In the genomic region with DNA sequence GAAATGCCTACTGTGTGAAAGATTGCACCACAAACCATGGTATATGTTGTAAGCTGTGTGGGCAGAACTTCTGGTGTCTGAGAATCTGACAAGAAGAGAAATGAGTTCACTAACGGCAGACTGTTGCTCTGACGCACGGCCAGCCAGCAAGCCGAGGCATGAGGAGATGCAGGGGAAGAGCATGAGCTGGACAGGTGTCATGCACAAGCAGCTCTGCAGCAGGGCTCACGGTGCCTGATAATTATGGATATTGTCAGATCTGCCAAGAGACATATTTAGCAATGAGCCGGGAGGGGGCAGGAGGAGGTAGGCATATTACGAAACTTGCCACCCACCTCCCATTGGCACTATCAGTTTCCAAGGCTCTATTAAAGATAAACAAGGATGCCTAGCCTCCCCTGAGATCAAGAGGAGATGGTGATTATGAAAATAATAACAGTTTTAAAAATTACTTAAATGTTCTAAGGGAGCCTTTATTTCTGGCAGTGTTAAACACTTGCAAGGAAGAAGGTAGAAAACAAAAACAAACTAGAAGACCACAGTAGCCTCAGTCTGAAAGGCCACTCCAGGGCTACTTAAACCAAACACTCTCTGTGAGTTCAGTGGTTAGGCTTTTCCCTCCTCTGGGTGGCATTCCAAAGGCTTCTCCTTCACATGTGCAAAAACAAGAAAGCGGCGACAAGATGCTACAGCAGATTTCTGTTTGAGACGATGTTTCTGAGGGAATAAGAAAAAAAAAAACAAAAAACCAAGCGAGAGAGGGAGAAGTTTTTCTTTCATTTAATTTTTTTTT, we compare ENCODE assay signal across 12 cellular contexts.
DNase-seq lines count a peak whose midpoint lies in the region; ATAC-seq, FAIRE-seq and TF ChIP-seq lines count a peak whose summit lies in the region.
"Had no signal": no experiment of that assay in that cellular context is flagged by ENCODE, and none has a peak within 500 bp of the region (broad histone marks: within the 10 kb centered on the region; RNA-seq: fewer than 3 reads in every experiment).

No MANE protein-coding gene starts in this region.

- H2BK5ac ChIP-seq in IMR-90 (ENCODE audit: low read depth, low read length, poor library complexity, severe bottlenecking) = no peak overlapping the region
- no peak overlapping the region for H2BK5ac ChIP-seq in H1 (ENCODE audit: low read depth, low read length)

- peaks cover 11% of the 10 kb centered on the region for H3K4me1 ChIP-seq in IMR-90 (ENCODE audit: control insufficient read depth, insufficient read depth, low read length)
- H3K4me1 ChIP-seq in H1 (replicated peaks in 1 of 4; ENCODE audit: control insufficient read depth in 3 of 4, insufficient read depth in 4 of 4, low read length in 3 of 4) = peaks cover 0 to 5% (median 0%) of the 10 kb centered on the region in 4 experiments; a peak in 2 of 7 replicates
- peaks cover 35% of the 10 kb centered on the region for H3K4me1 ChIP-seq in osteoblast (ENCODE audit: insufficient read depth, low read length)
- H3K4me1 ChIP-seq in thyroid gland = peaks cover 0 to 4% of the 10 kb centered on the region in 2 donors
- H3K4me1 ChIP-seq: pancreas had no signal

- CTCF ChIA-PET in IMR-90 (lab: Yijun Ruan, JAX) = no interaction called here
- CTCF ChIA-PET in H1 (lab: Charles Lee; ENCODE audit: partially characterized antibody) = interaction anchor here (1.1 kb wide), 1 partner anchor 9 kb away, joined by 3 read pairs; no protein-coding TSS in a partner anchor

- H3K4ac ChIP-seq in IMR-90 (ENCODE audit: low read depth, low read length) = peak overlapping the region; percentile 19; the same call in 1 of the 2 replicates
- no peak overlapping the region for H3K4ac ChIP-seq in H1 (replicated peaks; ENCODE audit: insufficient read length, low read depth, low read length)

- DNase-seq in IMR-90 (peak; percentile 61), NCI-H2196 treated with DMSO at 0.1 percent for 48 hours (lab: John Stamatoyannopoulos, UW; ENCODE audit: unreplicated experiment) (peak; percentile 58), H1 (ENCODE audit: low read depth in 1 of 2, low spot score in 2 of 2) (no peak), osteoblast (ENCODE audit: insufficient read length, low spot score, missing footprints) (no peak), HFFc6 (no peak), thyroid gland (no peak)
- DNase-seq: kidney; pancreas; Right ventricle myocardium superior; stimulated activated naive CD4-positive, alpha-beta T cell had no signal

- no peaks in the 10 kb centered on the region; the same call in 1 of the 2 replicates for H3K9me3 Mint-ChIP-seq in HFFc6

- peaks cover 15% of the 10 kb centered on the region for H3K36me3 Mint-ChIP-seq in HFFc6 (ENCODE audit: low read depth)

- H3K14ac ChIP-seq in IMR-90 (replicated peaks; ENCODE audit: low read depth, low read length) (peak overlapping the region; percentile 65), H1 (ENCODE audit: insufficient read length) (no peak overlapping the region)

- H2BK12ac ChIP-seq in H1 (ENCODE audit: low read depth, low read length) = no peak overlapping the region

- H3K4me2 ChIP-seq in IMR-90 (ENCODE audit: low read depth, low read length) (no peak overlapping the region), H1 (ENCODE audit: insufficient read depth in 1 of 2, low read depth in 2 of 2, low read length in 2 of 2) (no peak overlapping the region), osteoblast (ENCODE audit: insufficient read depth, low read length) (peak overlapping the region; percentile 34)

- no peak for TF ChIP-seq RAD21 in IMR-90 (IDR thresholded peaks at IDR 0.05; ENCODE audit: low read length)
- TF ChIP-seq RAD21 in H1 (IDR thresholded peaks at IDR 0.05 in 1 of 2, conservative IDR thresholded peaks at IDR 0.05 in 1 of 2; ENCODE audit: low read depth in 2 of 2, low read length in 2 of 2) = no peak

- H3K27ac ChIP-seq in IMR-90 (ENCODE audit: insufficient read depth, low read length) (peak overlapping the region; percentile 38; the same call in 1 of the 2 replicates), H1 (ENCODE audit: low read depth, low read length) (no peak overlapping the region), osteoblast (ENCODE audit: low read depth, low read length) (peak overlapping the region; percentile 65), thyroid gland (no peak overlapping the region)
- H3K27ac ChIP-seq: pancreas had no signal

- no peak overlapping the region for H3K27ac Mint-ChIP-seq in HFFc6

- H2AFZ ChIP-seq in IMR-90 (replicated peaks; ENCODE audit: low read length, poor library complexity) (no peak overlapping the region), H1 (ENCODE audit: low read length) (no peak overlapping the region), osteoblast (ENCODE audit: low read length) (no peak overlapping the region)

- intact Hi-C loops in IMR-90 (cut with micrococcal nuclease) = loop anchor here (10.0 kb wide), 1 partner anchor 934 kb away; no protein-coding TSS in a partner anchor
- intact Hi-C loops in thyroid gland (cut with DNase I) = no loop called here

- no peak overlapping the region for H3K4me3 Mint-ChIP-seq in HFFc6

- H3K27me3 ChIP-seq in IMR-90 (ENCODE audit: control insufficient read depth, insufficient read depth, low read length) (no peaks in the 10 kb centered on the region), H1 (replicated peaks in 1 of 4; ENCODE audit: control insufficient read depth in 3 of 4, extremely low read depth in 1 of 4, insufficient read depth in 3 of 4, low read length in 3 of 4) (no peaks in the 10 kb centered on the region), osteoblast (ENCODE audit: insufficient read depth, low read length) (no peaks in the 10 kb centered on the region), thyroid gland (no peaks in the 10 kb centered on the region)
- H3K27me3 ChIP-seq: pancreas had no signal

- no peaks in the 10 kb centered on the region for H3K9me3 ChIP-seq in IMR-90 (ENCODE audit: control insufficient read depth, insufficient read depth, low read length)
- H3K9me3 ChIP-seq in H1 (ENCODE audit: insufficient read depth in 2 of 2, low read depth in 1 of 2, low read length in 1 of 2) = no peaks in the 10 kb centered on the region
- H3K9me3 ChIP-seq in osteoblast (ENCODE audit: low read depth, low read length) = no peaks in the 10 kb centered on the region
- no peaks in the 10 kb centered on the region for H3K9me3 ChIP-seq in thyroid gland
- H3K9me3 ChIP-seq: pancreas had no signal

- dilution Hi-C loops in IMR-90 (cut with HindIII; ENCODE audit: low sequenced_read_pairs, unreplicated experiment) = no loop called here

- H4K5ac ChIP-seq in IMR-90 (ENCODE audit: low read depth, low read length) (peak overlapping the region; percentile 53; the same call in 1 of the 2 replicates), H1 (ENCODE audit: insufficient read length, low read depth, low read length) (no peak overlapping the region)

- H3K56ac ChIP-seq in IMR-90 (ENCODE audit: extremely low read depth, insufficient read depth, low read length) (no peak overlapping the region), H1 (replicated peaks; ENCODE audit: insufficient read length, low read depth, low read length) (no peak overlapping the region)

- H3K18ac ChIP-seq in IMR-90 (ENCODE audit: low read depth, low read length) = peak overlapping the region; percentile 64
- H3K18ac ChIP-seq in H1 (ENCODE audit: extremely low read depth, low read length) = peak overlapping the region; percentile 52; the same call in 1 of the 2 replicates

- in situ Hi-C loops in IMR-90 (cut with MboI; ENCODE audit: low sequenced_read_pairs) = no loop called here

- H2BK20ac ChIP-seq in IMR-90 (ENCODE audit: low read depth, low read length) (no peak overlapping the region), H1 (ENCODE audit: low read length) (no peak overlapping the region)

- H3K9ac ChIP-seq in IMR-90 (ENCODE audit: low read depth, low read length) (no peak overlapping the region), H1 (replicated peaks in 1 of 4; ENCODE audit: extremely low read depth in 1 of 4, low read depth in 3 of 4, low read length in 3 of 4) (no peak overlapping the region)

- POLR2A ChIA-PET in IMR-90 (lab: Charles Lee; ENCODE audit: unreplicated experiment) (no interaction called here), H1 (lab: Charles Lee; ENCODE audit: partially characterized antibody) (no interaction called here)

- H3K4me3 ChIP-seq in IMR-90 (ENCODE audit: insufficient read depth, low read depth, low read length) (no peak overlapping the region), H1 (ENCODE audit: extremely low read depth in 1 of 4, insufficient read depth in 2 of 4, low read depth in 3 of 4, low read length in 4 of 4) (no peak overlapping the region), osteoblast (ENCODE audit: insufficient read depth, low read length) (no peak overlapping the region), thyroid gland (replicated peaks in 1 of 3) (no peak overlapping the region)
- H3K4me3 ChIP-seq: pancreas had no signal

- H4K91ac ChIP-seq in IMR-90 (ENCODE audit: insufficient read depth, low read depth, low read length) = peak overlapping the region; percentile 4; the same call in 1 of the 2 replicates
- no peak overlapping the region for H4K91ac ChIP-seq in H1 (replicated peaks; ENCODE audit: insufficient read length, low read length)

- no peaks in the 10 kb centered on the region for H3K23me2 ChIP-seq in H1 (ENCODE audit: low read depth, low read length)

- H3K79me2 ChIP-seq in H1 (ENCODE audit: control insufficient read depth in 1 of 2, insufficient read depth in 2 of 2, low read length in 2 of 2) (no peaks in the 10 kb centered on the region), osteoblast (ENCODE audit: insufficient read depth, low read length) (peaks cover 9% of the 10 kb centered on the region)

- H3K27me3 Mint-ChIP-seq in HFFc6 (ENCODE audit: insufficient read depth) = no peaks in the 10 kb centered on the region; the same call in 1 of the 2 replicates

- no peak for TF ChIP-seq EP300 in H1 (IDR thresholded peaks at IDR 0.05; ENCODE audit: borderline replicate concordance in 1 of 2, low read depth in 2 of 2, low read length in 2 of 2)

- H3K23ac ChIP-seq in IMR-90 (ENCODE audit: low read depth, low read length) (no peak overlapping the region), H1 (ENCODE audit: insufficient read length) (no peak overlapping the region)

- TF ChIP-seq CTCF in IMR-90 (conservative IDR thresholded peaks at IDR 0.05; ENCODE audit: low read depth, low read length) = no peak
- no peak for TF ChIP-seq CTCF in H1 (IDR thresholded peaks at IDR 0.05; ENCODE audit: control extremely low read depth in 1 of 3, insufficient read depth in 1 of 3, low read depth in 1 of 3, low read length in 3 of 3)
- TF ChIP-seq CTCF in osteoblast (IDR thresholded peaks at IDR 0.05; ENCODE audit: extremely low read depth, low read depth, low read length) = no peak
- TF ChIP-seq CTCF in HFFc6 (IDR thresholded peaks at IDR 0.05) = no peak
- TF ChIP-seq CTCF in thyroid gland (IDR thresholded peaks at IDR 0.05) = no peak

- H2AK5ac ChIP-seq in IMR-90 (ENCODE audit: low read depth, low read length) (peak overlapping the region; percentile 13; the same call in 1 of the 2 replicates), H1 (ENCODE audit: low read depth, low read length) (peak overlapping the region; percentile 65; the same call in 1 of the 2 replicates)

- no peak for FAIRE-seq in H1 (lab: Jason Lieb, UNC)
- FAIRE-seq: kidney, pancreas had no signal

- no TSS peak for BruUV-seq in IMR-90 (replicated peaks; lab: Mats Ljungman, UMichigan)

- no peak overlapping the region for H2AK9ac ChIP-seq in IMR-90 (replicated peaks; ENCODE audit: low read depth, low read length, poor library complexity)

- H3K36me3 ChIP-seq in IMR-90 (ENCODE audit: control insufficient read depth, insufficient read depth, low read length) (no peaks in the 10 kb centered on the region; the same call in 1 of the 2 replicates), H1 (ENCODE audit: control insufficient read depth in 2 of 4, insufficient read depth in 4 of 4, low read length in 3 of 4) (no peaks in the 10 kb centered on the region), osteoblast (ENCODE audit: insufficient read depth, low read length) (no peaks in the 10 kb centered on the region), thyroid gland (no peaks in the 10 kb centered on the region)
- H3K36me3 ChIP-seq: pancreas had no signal

- H2BK120ac ChIP-seq in IMR-90 (ENCODE audit: low read depth, low read length) (no peak overlapping the region), H1 (replicated peaks; ENCODE audit: low read depth, low read length) (no peak overlapping the region)

- H4K20me1 ChIP-seq in IMR-90 (ENCODE audit: insufficient read depth, low read length) (no peaks in the 10 kb centered on the region), H1 (replicated peaks in 1 of 2; ENCODE audit: control insufficient read depth in 1 of 2, insufficient read depth in 2 of 2, low read length in 2 of 2) (no peaks in the 10 kb centered on the region), osteoblast (ENCODE audit: insufficient read depth, low read length) (no peaks in the 10 kb centered on the region)

- 46% methylated on average over 4 of the region's 11 CpGs; no CpG with 5 or more reads in 1 of the 2 experiments for WGBS in IMR-90 (ENCODE audit: extremely low coverage in 2 of 2, insufficient read length in 1 of 2), 2 experiments
- WGBS in H1 (ENCODE audit: extremely low coverage in 1 of 2, insufficient coverage in 1 of 2, insufficient read length in 1 of 2, insufficient replicate concordance in 2 of 2, low coverage in 1 of 2, low lambda C conversion rate in 2 of 2, missing lambda C conversion rate in 1 of 2), 2 experiments = 83% methylated on average over 11 of the region's 11 CpGs; no CpG with 5 or more reads in 1 of the 2 experiments
- 64 to 76% methylated on average over 11 of the region's 11 CpGs for WGBS in thyroid gland, 2 donors

- H4K8ac ChIP-seq in IMR-90 (ENCODE audit: low read depth in 2 of 2, low read length in 2 of 2) = no peak overlapping the region
- H4K8ac ChIP-seq in H1 (ENCODE audit: extremely low read depth, insufficient read depth, low read length) = no peak overlapping the region

- H3K79me1 ChIP-seq in IMR-90 (ENCODE audit: low read depth in 1 of 2, low read length in 2 of 2) (peaks cover 4 to 29% of the 10 kb centered on the region in 2 experiments), H1 (ENCODE audit: low read depth, low read length) (no peaks in the 10 kb centered on the region; the same call in 1 of the 2 replicates)

- peaks cover 69% of the 10 kb centered on the region for H3K4me1 Mint-ChIP-seq in HFFc6 (ENCODE audit: low read depth)

- H3K9me1 ChIP-seq in IMR-90 (ENCODE audit: insufficient read depth, low read length) = peaks cover 9% of the 10 kb centered on the region

- ATAC-seq in IMR-90 (ENCODE audit: low read depth) (peak; percentile 57), GM21529 (IDR thresholded peaks at IDR 0.05; ENCODE audit: unreplicated experiment) (no peak), GM18505 (IDR thresholded peaks at IDR 0.05; ENCODE audit: unreplicated experiment) (no peak)
- ATAC-seq: pancreas had no signal

- TF ChIP-seq POLR2A in IMR-90 (IDR thresholded peaks at IDR 0.05; ENCODE audit: low read depth, low read length) = no peak
- no peak for TF ChIP-seq POLR2A in H1 (IDR thresholded peaks at IDR 0.05; ENCODE audit: control extremely low read depth in 1 of 2, low read depth in 2 of 2, low read length in 2 of 2)
- TF ChIP-seq POLR2A in thyroid gland (IDR thresholded peaks at IDR 0.05) = no peak
- TF ChIP-seq POLR2A in GM18505 (IDR thresholded peaks at IDR 0.05; ENCODE audit: borderline replicate concordance, extremely low read depth, insufficient read depth, insufficient read length) = no peak

- H2BK15ac ChIP-seq in IMR-90 (ENCODE audit: low read depth, low read length) (no peak overlapping the region; the same call in 2 of the 3 replicates), H1 (ENCODE audit: low read length) (no peak overlapping the region)

Comparison
In these comparisons a context has a peak if more than half of its experiments do, and no peak if none do; other contexts are left out.
1. DNase-seq: peak in IMR-90 (single experiment) and NCI-H2196 treated with DMSO at 0.1 percent for 48 hours (single experiment); none in H1 (0 of 2), osteoblast (single experiment), HFFc6 (single experiment) and thyroid gland (0 of 2).
2. H3K27ac ChIP-seq: peak in IMR-90 (single experiment) and osteoblast (single experiment); none in H1 (single experiment) and thyroid gland (0 of 3).